ENCODE assay signal across 8 cellular contexts in the genomic region with DNA sequence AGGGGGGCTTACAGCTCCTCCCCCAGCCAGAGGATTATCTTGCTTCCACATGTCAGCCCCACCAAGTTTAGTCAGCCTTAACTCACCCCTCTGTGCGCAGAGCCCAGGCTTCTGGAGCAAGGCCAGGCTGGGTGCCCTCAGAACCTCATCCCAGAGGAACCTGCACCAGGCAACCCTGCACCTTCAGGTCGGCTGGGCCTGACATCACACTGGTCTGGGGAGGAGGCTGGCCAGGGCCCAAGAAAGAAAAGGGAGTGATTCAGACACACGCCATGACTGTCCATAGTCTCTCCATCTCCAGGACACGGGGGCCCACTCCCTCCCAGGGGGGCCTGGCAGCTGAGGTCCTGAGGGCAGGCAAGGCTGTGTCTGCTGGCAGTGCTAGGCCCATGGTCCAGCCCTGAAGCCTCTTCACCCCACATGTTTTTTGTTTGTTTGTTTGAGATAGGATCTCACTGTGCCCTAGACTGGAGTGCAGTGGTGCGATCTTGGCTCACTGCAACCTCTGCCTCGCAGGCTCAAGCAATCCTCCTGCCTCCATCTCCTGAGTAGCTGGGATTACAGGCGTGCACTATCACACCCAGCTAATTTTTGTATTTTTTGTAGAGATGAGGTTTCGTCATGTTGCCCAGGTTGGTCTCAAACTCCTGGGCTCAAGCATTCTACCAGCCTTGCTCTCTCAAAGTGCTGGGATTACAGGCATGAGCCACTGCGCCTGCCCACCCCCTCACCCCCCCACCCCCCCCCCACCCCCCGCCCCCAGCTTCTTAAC. TPM values are rescaled to one million over a fixed set of nuclear protein-coding genes. Genes with fewer than 3 reads are reported as not detected.
A peak's percentile ranks its signal among the peaks of the same experiment; 100 is the strongest.
DNase-seq lines count a peak whose midpoint lies in the region; ATAC-seq and TF ChIP-seq lines count a peak whose summit lies in the region.

No MANE protein-coding gene starts in this region.

- H3K9ac ChIP-seq in HUES48 (ENCODE audit: low read depth, low read length), result no peak overlapping the region

- no peaks in the 10 kb centered on the region for H3K36me3 ChIP-seq in A673 (ENCODE audit: insufficient read depth, low read length, poor library complexity, severe bottlenecking)
- H3K36me3 ChIP-seq in HUES48 (ENCODE audit: control insufficient read depth, insufficient read depth, low read length), result no peaks in the 10 kb centered on the region
- H3K36me3 ChIP-seq in brain microvascular endothelial cell (replicated peaks), result no peaks in the 10 kb centered on the region
- no peaks in the 10 kb centered on the region for H3K36me3 ChIP-seq in lung (ENCODE audit: control insufficient read depth in 2 of 2, insufficient read depth in 2 of 2, low read length in 2 of 2)

- H3K27ac ChIP-seq in A673 (ENCODE audit: low read depth, low read length, poor library complexity, severe bottlenecking) (peak overlapping the region; percentile 55), HUES48 (ENCODE audit: low read depth, low read length) (peak overlapping the region; percentile 22), brain microvascular endothelial cell (peak overlapping the region; percentile 27), lung (ENCODE audit: low read depth in 1 of 2, low read length in 1 of 2) (peak overlapping the region; percentile 94 to 95)

- no peak for DNase-seq in A673 (ENCODE audit: low spot score)
- DNase-seq in brain microvascular endothelial cell, result peak; percentile 61
- no peak for DNase-seq in lung (ENCODE audit: low spot score)
- DNase-seq in GDM1 (lab: John Stamatoyannopoulos, UW), result no peak
- no peak for DNase-seq in MV-4-11 (lab: John Stamatoyannopoulos, UW)
- DNase-seq in SIG-M5 (lab: John Stamatoyannopoulos, UW), result no peak

- in situ Hi-C loops in brain microvascular endothelial cell (cut with HindIII; ENCODE audit: low pct_ligation_motif_present, low sequenced_read_pairs), result no loop called here

- no TSS peak for BruUV-seq in A673 (replicated peaks; lab: Mats Ljungman, UMichigan)

- H3K4me1 ChIP-seq in A673 (ENCODE audit: insufficient read depth, low read length, poor library complexity, severe bottlenecking), result peaks cover 29% of the 10 kb centered on the region
- H3K4me1 ChIP-seq in HUES48 (ENCODE audit: control insufficient read depth, insufficient read depth, low read length), result peaks cover 33% of the 10 kb centered on the region
- H3K4me1 ChIP-seq in lung (ENCODE audit: control insufficient read depth in 2 of 2, insufficient read depth in 2 of 2, low read length in 2 of 2), result peaks cover 0 to 38% of the 10 kb centered on the region in 2 donors

- no peak overlapping the region for H3K4me3 ChIP-seq in A673 (ENCODE audit: low read depth, low read length, poor library complexity, severe bottlenecking)
- no peak overlapping the region for H3K4me3 ChIP-seq in HUES48 (ENCODE audit: low read depth, low read length)
- H3K4me3 ChIP-seq in brain microvascular endothelial cell (ENCODE audit: low read depth, low read length), result no peak overlapping the region
- H3K4me3 ChIP-seq in lung, result no peak overlapping the region

- intact Hi-C loops in A673 (cut with micrococcal nuclease; ENCODE audit: unreplicated experiment), result no loop called here

- POLR2A ChIA-PET in A673 (lab: Charles Lee; ENCODE audit: low non-redundant PET), result no interaction called here

- ATAC-seq in lung (ENCODE audit: insufficient read depth, low FRiP score), result no peak
- no peak for ATAC-seq in HG03354 (IDR thresholded peaks at IDR 0.05; ENCODE audit: poor library complexity, severe bottlenecking, unreplicated experiment)

- H3K27me3 ChIP-seq in A673 (replicated peaks; ENCODE audit: insufficient read depth, low read depth, low read length, poor library complexity) (no peaks in the 10 kb centered on the region), HUES48 (ENCODE audit: control insufficient read depth, insufficient read depth, low read length) (no peaks in the 10 kb centered on the region), brain microvascular endothelial cell (replicated peaks) (no peaks in the 10 kb centered on the region), lung (ENCODE audit: control insufficient read depth, insufficient read depth) (no peaks in the 10 kb centered on the region)

- H3K9me3 ChIP-seq in A673 (ENCODE audit: low read depth, low read length, poor library complexity, severe bottlenecking) (no peaks in the 10 kb centered on the region), HUES48 (ENCODE audit: control insufficient read depth, insufficient read depth, low read length) (no peaks in the 10 kb centered on the region), lung (ENCODE audit: control insufficient read depth in 2 of 2, insufficient read depth in 1 of 2, low read length in 1 of 2) (no peaks in the 10 kb centered on the region)

- 41 to 43% methylated on average over 8 to 10 of the region's 10 CpGs for WGBS in lung, 2 donors

- TF ChIP-seq CTCF in A673 (conservative IDR thresholded peaks at IDR 0.05; ENCODE audit: low read depth, low read length), result no peak
- TF ChIP-seq CTCF in brain microvascular endothelial cell (IDR thresholded peaks at IDR 0.05; ENCODE audit: low read depth, low read length, missing control alignments), result no peak
- TF ChIP-seq CTCF in lung (IDR thresholded peaks at IDR 0.05; ENCODE audit: control extremely low read depth, extremely low read depth), result no peak

- CTCF ChIA-PET in A673 (lab: Charles Lee), result no interaction called here

RNA-seq across cellular contexts. Expression of a gene that starts 11.1 kb away (rescaled TPM):
- total RNA-seq in A673 (2021), result 18.2 and 24.4 TPM in 2 replicates
- total RNA-seq in lung, result 10 to 100 TPM; 15.0 to 63.5 TPM
- polyA plus RNA-seq in lung, result 10 to 100 TPM; 23.3 to 47.9 TPM

Comparison
In these comparisons a context has a peak if more than half of its experiments do, and no peak if none do; other contexts are left out.
1. H3K27ac ChIP-seq: peak in every context shown above with its lines; median percentile 94 in lung; 55 in A673; 27 in brain microvascular endothelial cell; 22 in HUES48.